Comparison of ENCODE assay signal across 34 cellular contexts in the genomic region with DNA sequence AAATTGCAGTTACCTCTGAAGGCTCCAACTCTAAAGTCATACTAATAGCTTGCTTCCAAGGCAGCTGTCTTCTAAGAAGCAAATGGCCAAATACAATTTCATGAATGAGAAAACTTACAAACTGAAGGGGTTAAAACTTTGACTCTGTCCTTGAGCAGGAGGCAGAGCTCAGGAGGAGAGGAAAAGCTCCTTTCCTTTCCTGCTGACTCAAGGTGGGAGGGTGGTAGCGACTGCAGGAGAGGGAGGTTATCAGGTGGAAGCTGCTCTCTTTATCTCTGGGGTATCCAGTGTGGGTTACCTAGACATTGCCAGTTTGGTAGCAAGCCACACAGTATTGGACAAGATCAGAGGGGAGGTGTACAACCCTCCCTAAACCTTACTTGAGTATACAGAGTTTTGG. TPM values are rescaled to one million over a fixed set of nuclear protein-coding genes. Genes with fewer than 3 reads are reported as not detected.
"Had no signal": no experiment of that assay in that cellular context is flagged by ENCODE, and none has a peak within 500 bp of the region (broad histone marks: within the 10 kb centered on the region; RNA-seq: fewer than 3 reads in every experiment).

No MANE protein-coding gene starts in this region.

- H3K4me3 Mint-ChIP-seq: activated CD4-positive, alpha-beta memory T cell treated with anti-CD3 and anti-CD28 coated beads, Interleukin-2, amount 10 ng/mL, durations not matched to agents 7 days and 5 days; activated CD8-positive, alpha-beta memory T cell treated with anti-CD3 and anti-CD28 coated beads, Interleukin-2, amount 10 ng/mL, durations not matched to agents 7 days and 5 days; activated naive CD8-positive, alpha-beta T cell treated with anti-CD3 and anti-CD28 coated beads, Interleukin-2, amount 10 ng/mL, durations not matched to agents 7 days and 5 days; central memory CD8-positive, alpha-beta T cell had no signal

- H3K9me3 Mint-ChIP-seq: activated CD4-positive, alpha-beta memory T cell treated with anti-CD3 and anti-CD28 coated beads, Interleukin-2, amount 10 ng/mL, durations not matched to agents 7 days and 5 days; activated naive CD8-positive, alpha-beta T cell treated with anti-CD3 and anti-CD28 coated beads, Interleukin-2, amount 10 ng/mL, durations not matched to agents 7 days and 5 days; central memory CD8-positive, alpha-beta T cell had no signal

- H3K27ac Mint-ChIP-seq: activated CD4-positive, alpha-beta memory T cell treated with anti-CD3 and anti-CD28 coated beads, Interleukin-2, amount 10 ng/mL, durations not matched to agents 7 days and 5 days; activated CD8-positive, alpha-beta memory T cell treated with anti-CD3 and anti-CD28 coated beads, Interleukin-2, amount 10 ng/mL, durations not matched to agents 7 days and 5 days; activated naive CD8-positive, alpha-beta T cell treated with anti-CD3 and anti-CD28 coated beads, Interleukin-2, amount 10 ng/mL, durations not matched to agents 7 days and 5 days had no signal

- H3K4me1 Mint-ChIP-seq: central memory CD8-positive, alpha-beta T cell had no signal

- DNase-seq: activated CD4-positive, alpha-beta memory T cell treated with anti-CD3 and anti-CD28 coated beads, Interleukin-2, amount 10 ng/mL, durations not matched to agents 7 days and 5 days; activated CD4-positive, alpha-beta T cell treated with anti-CD3 and anti-CD28 coated beads for 1 hour; activated CD4-positive, alpha-beta T cell treated with anti-CD3 and anti-CD28 coated beads for 48 hours; activated CD4-positive, CD25-positive, alpha-beta regulatory T cell; activated CD8-positive, alpha-beta memory T cell treated with anti-CD3 and anti-CD28 coated beads for 24 hours; activated CD8-positive, alpha-beta memory T cell treated with anti-CD3 and anti-CD28 coated beads, Interleukin-2, amount 10 ng/mL, durations not matched to agents 7 days and 5 days; activated CD8-positive, alpha-beta memory T cell treated with anti-CD3 and anti-CD28 coated beads, Interleukin-2, amount 50 U/mL, for 48 hours; activated effector memory CD4-positive, alpha-beta T cell treated with Interleukin-2 at 50 U/mL for 16 hours; activated naive CD4-positive, alpha-beta T cell treated with anti-CD3 and anti-CD28 coated beads, Interleukin-2, amount 50 U/mL, for 16 hours; activated naive CD8-positive, alpha-beta T cell treated with anti-CD3 and anti-CD28 coated beads, Interleukin-2, amount 10 ng/mL, durations not matched to agents 7 days and 5 days; activated T-cell treated with anti-CD3 and anti-CD28 coated beads, Interleukin-2, amount 50 U/mL, for 48 hours; amygdala; Kasumi-1; KG1; MG63; NCI-H1048; NCI-H1436 treated with DMSO at 0.1 percent for 48 hours; NCI-H1694 treated with DMSO at 0.1 percent for 48 hours; NCI-H2081; NCI-H2171 treated with DMSO at 0.1 percent for 48 hours; NCI-H2227 treated with DMSO at 0.1 percent for 48 hours; NCI-H446 treated with DMSO at 0.1 percent for 48 hours; NCI-H524; NCI-H69; NK-92 treated with Interleukin-12 subunit alpha and Interleukin-12 subunit beta, amount 100 ng/mL, for 24 hours; PC-3; Peyer's patch; RPMI8226; SHP77 treated with DMSO at 0.1 percent for 48 hours; SW 1271; T-helper 1 cell; T-helper 2 cell; T-helper 9 cell had no signal

- H3K36me3 Mint-ChIP-seq: activated CD8-positive, alpha-beta memory T cell treated with anti-CD3 and anti-CD28 coated beads, Interleukin-2, amount 10 ng/mL, durations not matched to agents 7 days and 5 days; activated naive CD8-positive, alpha-beta T cell treated with anti-CD3 and anti-CD28 coated beads, Interleukin-2, amount 10 ng/mL, durations not matched to agents 7 days and 5 days had no signal

- ATAC-seq: activated CD8-positive, alpha-beta memory T cell treated with anti-CD3 and anti-CD28 coated beads, Interleukin-2, amount 10 ng/mL, durations not matched to agents 7 days and 5 days; PC-3 had no signal

RNA-seq across cellular contexts. Expression of gene EFEMP1, which starts 2.7 kb away (rescaled TPM):
- total RNA-seq: activated CD4-positive, alpha-beta memory T cell treated with anti-CD3 and anti-CD28 coated beads, Interleukin-2, amount 10 ng/mL, durations not matched to agents 7 days and 5 days; activated CD8-positive, alpha-beta memory T cell treated with anti-CD3 and anti-CD28 coated beads, Interleukin-2, amount 10 ng/mL, durations not matched to agents 7 days and 5 days; activated naive CD8-positive, alpha-beta T cell treated with anti-CD3 and anti-CD28 coated beads, Interleukin-2, amount 10 ng/mL, durations not matched to agents 7 days and 5 days had no signal
